Comparison of ENCODE assay signal across 8 cellular contexts in the genomic region with DNA sequence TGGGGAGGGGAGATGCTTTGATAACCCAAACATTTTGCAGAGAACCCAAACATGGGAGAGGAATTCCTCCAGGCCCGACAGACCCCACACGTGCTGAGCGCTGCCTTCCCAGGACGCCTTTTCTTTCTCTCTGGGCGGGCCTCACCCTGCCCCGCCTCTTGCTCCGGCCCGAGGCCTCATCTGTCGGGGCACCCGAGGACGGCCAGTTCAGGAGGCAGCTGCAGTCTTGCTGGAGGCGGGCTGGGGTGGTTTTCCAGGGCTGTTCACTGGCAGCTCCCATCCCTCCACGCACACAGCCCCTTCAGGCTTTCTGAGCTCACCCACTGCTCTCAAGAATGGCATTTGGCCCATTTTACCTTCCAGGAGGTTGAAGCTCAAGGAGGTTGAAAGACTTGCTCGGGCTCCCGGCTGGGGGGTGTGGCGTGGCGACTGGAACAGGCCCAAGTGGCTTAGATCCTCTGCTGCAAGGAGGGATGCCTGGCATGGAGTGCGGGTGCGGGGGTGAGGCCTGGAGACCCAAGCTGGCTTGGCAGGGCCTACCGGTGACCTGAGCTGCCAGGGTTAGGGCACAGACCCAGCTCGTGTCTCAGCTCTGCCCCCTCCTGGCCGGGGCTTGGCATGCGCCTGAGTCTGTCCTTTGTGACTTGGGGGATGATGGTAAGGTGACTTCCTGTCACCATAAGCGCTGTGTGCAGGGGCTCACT.
DNase-seq lines count a peak whose midpoint lies in the region; ATAC-seq lines count a peak whose summit lies in the region.

No MANE protein-coding gene starts in this region.

- H3K9me3 Mint-ChIP-seq in activated naive CD4-positive, alpha-beta T cell treated with anti-CD3 and anti-CD28 coated beads for 36 hours: no peaks in the 10 kb centered on the region

- CTCF ChIA-PET in activated naive CD4-positive, alpha-beta T cell treated with anti-CD3 and anti-CD28 coated beads for 36 hours (lab: Charles Lee): interaction anchor here (1.0 to 2.7 kb wide), 6 partner anchors 10 to 144 kb away, joined by 3 to 13 read pairs (median 4); no protein-coding TSS in a partner anchor

- intact Hi-C loops in activated naive CD4-positive, alpha-beta T cell treated with anti-CD3 and anti-CD28 coated beads for 36 hours (cut with micrococcal nuclease): loop anchor here (1.0 kb wide), 1 partner anchor 143 kb away; a partner anchor contains a TSS
- intact Hi-C loops in Right ventricle myocardium superior (cut with DNase I): no loop called here

- no peaks in the 10 kb centered on the region for H3K36me3 ChIP-seq in BLaER1

- H3K27me3 Mint-ChIP-seq in activated naive CD4-positive, alpha-beta T cell treated with anti-CD3 and anti-CD28 coated beads for 36 hours (ENCODE audit: low read depth): no peaks in the 10 kb centered on the region

- no peaks in the 10 kb centered on the region for H4K20me1 ChIP-seq in BLaER1

- no peaks in the 10 kb centered on the region for H3K27me3 ChIP-seq in BLaER1

- H3K4me3 Mint-ChIP-seq in activated naive CD4-positive, alpha-beta T cell treated with anti-CD3 and anti-CD28 coated beads for 36 hours: no peak overlapping the region

- H3K27ac Mint-ChIP-seq in activated naive CD4-positive, alpha-beta T cell treated with anti-CD3 and anti-CD28 coated beads for 36 hours: no peak overlapping the region

- H3K27ac ChIP-seq in BLaER1: 0 out of 2 replicates have a peak overlapping the region, but pooled peaks have one; percentile 30

- no peaks in the 10 kb centered on the region for H3K4me1 Mint-ChIP-seq in activated naive CD4-positive, alpha-beta T cell treated with anti-CD3 and anti-CD28 coated beads for 36 hours (ENCODE audit: low read depth)

- DNase-seq in GM19240 (ENCODE audit: insufficient read length, low spot score) (peak; percentile 35), NOMO-1 treated with dmso at 0.1 percent for 144 hours (lab: John Stamatoyannopoulos, UW; ENCODE audit: unreplicated experiment) (peak; percentile 49), Right ventricle myocardium superior (peak; percentile 74), renal cortical epithelial cell (ENCODE audit: low read depth) (peak; percentile 10), G401 (ENCODE audit: low spot score) (no peak)
- DNase-seq in activated naive CD4-positive, alpha-beta T cell treated with anti-CD3 and anti-CD28 coated beads for 36 hours: peak; percentile 78

- H3K9me3 ChIP-seq in BLaER1: peaks cover 6% of the 10 kb centered on the region; the same call in 1 of the 2 replicates

- peaks cover 38% of the 10 kb centered on the region for H3K4me1 ChIP-seq in BLaER1

- in situ Hi-C loops in G401 (cut with HindIII; ENCODE audit: low sequenced_read_pairs): no loop called here

- ATAC-seq in Right ventricle myocardium superior (ENCODE audit: poor library complexity) (peak; percentile 77), HG03108 (IDR thresholded peaks at IDR 0.05; ENCODE audit: unreplicated experiment) (no peak)

- H3K36me3 Mint-ChIP-seq in activated naive CD4-positive, alpha-beta T cell treated with anti-CD3 and anti-CD28 coated beads for 36 hours (ENCODE audit: low read depth): no peaks in the 10 kb centered on the region

- peak overlapping the region; percentile 32 for H3K4me2 ChIP-seq in BLaER1

- no peak overlapping the region for H3K9ac ChIP-seq in BLaER1

- no peak overlapping the region for H3K4me3 ChIP-seq in BLaER1
